6 cellular contexts compared by ENCODE assay signal in genomic region chr12:12522657-12523056, GRCh38. TPM values are rescaled to one million over a fixed set of nuclear protein-coding genes. Genes with fewer than 3 reads are reported as not detected.
DNase-seq lines count a peak whose midpoint lies in the region; ATAC-seq, FAIRE-seq and TF ChIP-seq lines count a peak whose summit lies in the region.
"Not testable (repeated sequence)": the region's sequence is repeated elsewhere in the genome, so short reads cannot be mapped to it uniquely, and the experiment has no call there.

No MANE protein-coding gene starts in this region.

- H3K4me2 ChIP-seq in hepatocyte; HepG2 (ENCODE audit: low read depth, low read length): not testable (repeated sequence)

- not testable (repeated sequence) for BruUV-seq in HepG2 (replicated peaks; lab: Mats Ljungman, UMichigan)

- POLR2A ChIA-PET in HepG2 (lab: Yijun Ruan, JAX) = interaction anchor here (1.5 kb wide), 1 partner anchor 124 kb away, joined by 3 read pairs; no protein-coding TSS in a partner anchor

- H3K4me1 ChIP-seq in hepatocyte (ENCODE audit: insufficient read depth) (peaks cover 38% of the 10 kb centered on the region), HepG2 (ENCODE audit: insufficient read depth, low read length) (peaks cover 34% of the 10 kb centered on the region), stomach (peaks cover under 1 to 67% (median 35%) of the 10 kb centered on the region in 4 donors)

- not testable (repeated sequence) for H2AFZ ChIP-seq in hepatocyte; HepG2 (ENCODE audit: low read length)

- H3K9me3 ChIP-seq in hepatocyte (ENCODE audit: low read depth); HepG2 (ENCODE audit: low read length); stomach: not testable (repeated sequence)

- FAIRE-seq in HepG2 (lab: Jason Lieb, UNC) = not testable (repeated sequence)

- CTCF ChIA-PET in HepG2 (lab: Yijun Ruan, JAX; ENCODE audit: low intra/inter-chr PET ratio, low total read pairs) = not testable (repeated sequence)

- H3K27me3 ChIP-seq in hepatocyte; HepG2 (ENCODE audit: control insufficient read depth in 1 of 2, insufficient read depth in 2 of 2, low read length in 2 of 2); stomach: not testable (repeated sequence)

- H4K20me1 ChIP-seq in hepatocyte (ENCODE audit: insufficient read depth, poor library complexity, severe bottlenecking); HepG2 (ENCODE audit: insufficient read depth, low read length): not testable (repeated sequence)

- whole genome bisulfite sequencing in hepatocyte (ENCODE audit: low lambda C conversion rate, missing lambda C conversion rate) = 93% methylated on average over 4 of the region's 4 CpGs
- WGBS in HepG2 (ENCODE audit: low lambda C conversion rate) = 100% methylated on average over 4 of the region's 4 CpGs
- 78 to 92% (median 85%) methylated on average over 4 of the region's 4 CpGs for WGBS in stomach, 5 donors

- in situ Hi-C loops in HepG2 (cut with HindIII; ENCODE audit: extremely low pct_ligation_motif_present, low pct_unique_long_range_greater_than_20kb) = not testable (repeated sequence)

- H3K79me2 ChIP-seq in hepatocyte = peaks cover 74% of the 10 kb centered on the region
- H3K79me2 ChIP-seq in HepG2 (ENCODE audit: insufficient read depth, low read length) = peaks cover 52% of the 10 kb centered on the region

- not testable (repeated sequence) for TF ChIP-seq CTCF in C4-2B (conservative IDR thresholded peaks at IDR 0.05); VCaP (conservative IDR thresholded peaks at IDR 0.05); hepatocyte (IDR thresholded peaks at IDR 0.05; ENCODE audit: poor library complexity); HepG2 (CRISPR knock-in tag; IDR thresholded peaks at IDR 0.05); stomach (IDR thresholded peaks at IDR 0.05)

- TF ChIP-seq RAD21 in HepG2 (CRISPR knock-in tag; IDR thresholded peaks at IDR 0.05) = not testable (repeated sequence)

- not testable (repeated sequence) for TF ChIP-seq EP300 in HepG2 (IDR thresholded peaks at IDR 0.05; ENCODE audit: low read depth in 2 of 2, low read length in 2 of 2); HepG2 (CRISPR knock-in tag; IDR thresholded peaks at IDR 0.05; ENCODE audit: borderline replicate concordance); stomach (IDR thresholded peaks at IDR 0.05)

- not testable (repeated sequence) for H3K9ac ChIP-seq in HepG2 (ENCODE audit: insufficient read depth, low read depth, low read length)

- not testable (repeated sequence) for ATAC-seq in HepG2

- H3K27ac ChIP-seq in C4-2B = peak overlapping the region; percentile 56
- H3K27ac ChIP-seq in VCaP = peak overlapping the region; percentile 7
- H3K27ac ChIP-seq in cingulate gyrus (ENCODE audit: low read depth, low read length) = peak overlapping the region; percentile 7
- peak overlapping the region; percentile 54 for H3K27ac ChIP-seq in hepatocyte
- not testable (repeated sequence) for H3K27ac ChIP-seq in HepG2 (ENCODE audit: extremely low read length, insufficient read depth, low read length)
- peak overlapping the region in 3 of 5 donors; percentile 0 to 33 (median 26) for H3K27ac ChIP-seq in stomach

- not testable (repeated sequence) for H3K9me2 ChIP-seq in hepatocyte (replicated peaks; ENCODE audit: insufficient read depth)

- not testable (repeated sequence) for DNase-seq in hepatocyte (ENCODE audit: low spot score); HepG2 (ENCODE audit: low spot score); stomach

- TF ChIP-seq POLR2A in HepG2 (IDR thresholded peaks at IDR 0.05; ENCODE audit: insufficient read depth in 1 of 2, low read depth in 2 of 2, low read length in 2 of 2); stomach (IDR thresholded peaks at IDR 0.05): not testable (repeated sequence)

- H3K4me3 ChIP-seq in hepatocyte; HepG2 (replicated peaks in 1 of 3; ENCODE audit: insufficient read depth in 1 of 3, low read depth in 2 of 3, low read length in 3 of 3); stomach: not testable (repeated sequence)

- H3K36me3 ChIP-seq in hepatocyte (replicated peaks; ENCODE audit: insufficient read depth, low read depth) = not testable (repeated sequence)
- H3K36me3 ChIP-seq in HepG2 (replicated peaks in 1 of 2; ENCODE audit: control insufficient read depth in 1 of 2, insufficient read depth in 2 of 2, low read length in 2 of 2) (peaks cover 3 to 28% of the 10 kb centered on the region in 2 experiments; a peak in 4 of 5 replicates), stomach (peaks cover 0 to 23% (median 15%) of the 10 kb centered on the region in 4 donors)

- intact Hi-C loops in HepG2 (cut with micrococcal nuclease; ENCODE audit: unreplicated experiment); stomach (cut with DNase I; ENCODE audit: low total_unique reads): not testable (repeated sequence)

TF ChIP-seq in HepG2, 621 proteins besides CTCF, POLR2A, EP300 and RAD21:
- TF ChIP-seq ZNF460 (CRISPR knock-in tag; IDR thresholded peaks at IDR 0.05; ENCODE audit: borderline replicate concordance) = peak; percentile 25; the same call in 1 of the 2 replicates

RNA-seq across cellular contexts. Expression of gene DUSP16, which starts 40.0 kb away (rescaled TPM):
- total RNA-seq in hepatocyte (74.1 and 78.0 TPM in 2 replicates), HepG2 (2016; rRNA removed; fragmentation: Illumina TruSeq; extraction: Trizol) (46.6 and 69.1 TPM in 2 replicates), stomach (10 to 100 TPM; 11.3 to 34.8 (median 32.0) TPM)
- polyA plus RNA-seq in hepatocyte (13.4 and 14.3 TPM in 2 replicates), HepG2 (2011; rRNA removed) (33.8 and 45.7 TPM in 2 replicates), stomach (10 to 100 TPM in 2 of 3 donors, 1 to 10 TPM in 1; 4.9 to 16.0 (median 13.4) TPM)
- 75.4 and 77.4 TPM in 2 replicates for total RNA-seq in HepG2 (2016; cell fraction: cytosol; rRNA removed; fragmentation: Illumina TruSeq; extraction: Trizol; ENCODE audit: low read depth)
- 45.6 and 69.2 TPM in 2 replicates for total RNA-seq in HepG2 (2016; cell fraction: insoluble cytoplasmic fraction; rRNA removed; fragmentation: Illumina TruSeq; extraction: Trizol)
- 44.8 and 48.7 TPM in 2 replicates for total RNA-seq in HepG2 (2016; cell fraction: membrane; rRNA removed; fragmentation: Illumina TruSeq; extraction: Trizol)
- total RNA-seq in HepG2 (2016; cell fraction: nucleus; rRNA removed; fragmentation: Illumina TruSeq; extraction: Trizol) = 37.1 and 40.3 TPM in 2 replicates
- 38.7 and 54.1 TPM in 2 replicates for polyA plus RNA-seq in HepG2 (2011; cell fraction: cytosol; rRNA removed)
- polyA plus RNA-seq in HepG2 (2011; cell fraction: nucleus; rRNA removed) = 18.4 and 20.7 TPM in 2 replicates
- 38.8 and 40.2 TPM in 2 replicates for polyA plus RNA-seq in HepG2 (2012)
- 2.3 and 2.6 TPM in 2 replicates for polyA plus RNA-seq in HepG2 (2016; cell fraction: cytosol; fragmentation: Illumina TruSeq; extraction: Trizol; ENCODE audit: low read depth)
- 45.8 and 48.8 TPM in 2 replicates for polyA plus RNA-seq in HepG2 (2016; cell fraction: insoluble cytoplasmic fraction; fragmentation: Illumina TruSeq; extraction: Trizol; ENCODE audit: low read depth)
- polyA plus RNA-seq in HepG2 (2016; cell fraction: membrane; fragmentation: Illumina TruSeq; extraction: Trizol; ENCODE audit: low read depth) = 11.5 and 13.5 TPM in 2 replicates
- polyA plus RNA-seq in HepG2 (2016; cell fraction: nucleus; fragmentation: Illumina TruSeq; extraction: Trizol; ENCODE audit: insufficient read depth, low read depth) = 29.0 and 30.6 TPM in 2 replicates
- polyA minus RNA-seq in HepG2 (2011; rRNA and poly(A)+ RNA removed; ENCODE audit: low replicate concordance) = 16.0 and 66.0 TPM in 2 replicates
- 50.3 and 55.0 TPM in 2 replicates for polyA minus RNA-seq in HepG2 (2011; cell fraction: cytosol; rRNA and poly(A)+ RNA removed)
- polyA minus RNA-seq in HepG2 (2011; cell fraction: nucleus; rRNA and poly(A)+ RNA removed) = 53.4 and 59.3 TPM in 2 replicates
